Comparison of ENCODE assay signal across 8 cellular contexts in the genomic region with DNA sequence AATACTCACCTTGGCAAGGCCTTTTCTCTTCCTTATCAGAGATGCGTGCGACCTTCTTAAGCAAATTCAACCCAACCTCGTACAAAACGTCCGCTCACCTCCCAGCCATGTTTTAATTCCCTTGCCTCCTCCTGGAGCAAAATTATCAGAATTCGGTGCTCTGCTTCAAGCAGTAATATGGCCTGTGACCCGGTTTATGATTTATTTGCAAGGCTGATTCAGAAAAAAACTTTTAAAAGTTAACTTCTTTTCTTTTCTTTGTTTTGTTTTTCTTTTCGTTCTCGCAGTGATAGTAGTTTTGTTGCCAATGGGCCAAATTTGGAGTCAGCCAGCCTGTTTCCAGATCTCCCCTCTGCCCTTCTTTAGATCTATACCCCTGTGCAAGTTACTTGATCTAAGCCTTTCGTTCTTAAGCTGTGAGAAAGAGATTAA. TPM values are rescaled to one million over a fixed set of nuclear protein-coding genes. Genes with fewer than 3 reads are reported as not detected.
DNase-seq lines count a peak whose midpoint lies in the region; ATAC-seq and TF ChIP-seq lines count a peak whose summit lies in the region.

A gene with protein sequence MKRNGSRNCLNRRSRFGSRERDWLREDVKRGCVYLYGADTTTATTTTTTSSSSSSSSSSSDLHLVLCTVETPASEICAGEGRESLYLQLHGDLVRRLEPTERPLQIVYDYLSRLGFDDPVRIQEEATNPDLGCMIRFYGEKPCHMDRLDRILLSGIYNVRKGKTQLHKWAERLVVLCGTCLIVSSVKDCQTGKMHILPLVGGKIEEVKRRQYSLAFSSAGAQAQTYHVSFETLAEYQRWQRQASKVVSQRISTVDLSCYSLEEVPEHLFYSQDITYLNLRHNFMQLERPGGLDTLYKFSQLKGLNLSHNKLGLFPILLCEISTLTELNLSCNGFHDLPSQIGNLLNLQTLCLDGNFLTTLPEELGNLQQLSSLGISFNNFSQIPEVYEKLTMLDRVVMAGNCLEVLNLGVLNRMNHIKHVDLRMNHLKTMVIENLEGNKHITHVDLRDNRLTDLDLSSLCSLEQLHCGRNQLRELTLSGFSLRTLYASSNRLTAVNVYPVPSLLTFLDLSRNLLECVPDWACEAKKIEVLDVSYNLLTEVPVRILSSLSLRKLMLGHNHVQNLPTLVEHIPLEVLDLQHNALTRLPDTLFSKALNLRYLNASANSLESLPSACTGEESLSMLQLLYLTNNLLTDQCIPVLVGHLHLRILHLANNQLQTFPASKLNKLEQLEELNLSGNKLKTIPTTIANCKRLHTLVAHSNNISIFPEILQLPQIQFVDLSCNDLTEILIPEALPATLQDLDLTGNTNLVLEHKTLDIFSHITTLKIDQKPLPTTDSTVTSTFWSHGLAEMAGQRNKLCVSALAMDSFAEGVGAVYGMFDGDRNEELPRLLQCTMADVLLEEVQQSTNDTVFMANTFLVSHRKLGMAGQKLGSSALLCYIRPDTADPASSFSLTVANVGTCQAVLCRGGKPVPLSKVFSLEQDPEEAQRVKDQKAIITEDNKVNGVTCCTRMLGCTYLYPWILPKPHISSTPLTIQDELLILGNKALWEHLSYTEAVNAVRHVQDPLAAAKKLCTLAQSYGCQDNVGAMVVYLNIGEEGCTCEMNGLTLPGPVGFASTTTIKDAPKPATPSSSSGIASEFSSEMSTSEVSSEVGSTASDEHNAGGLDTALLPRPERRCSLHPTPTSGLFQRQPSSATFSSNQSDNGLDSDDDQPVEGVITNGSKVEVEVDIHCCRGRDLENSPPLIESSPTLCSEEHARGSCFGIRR (N-terminal part only) (minus strand): TSS at position 382 of the 432 bp plus-strand sequence. CDS start 9,906 bp downstream, outside the sequence.

- peak within 1 kb of the TSS; percentile 94 for H3K4me3 ChIP-seq in OCI-LY7 (ENCODE audit: low read depth, low read length, poor library complexity, severe bottlenecking)

- H3K9me3 Mint-ChIP-seq in CD4-positive, alpha-beta T cell: no peaks in the 10 kb centered on the region

- TF ChIP-seq CTCF in CD4-positive, alpha-beta T cell (IDR thresholded peaks at IDR 0.05): no peak
- no peak for TF ChIP-seq CTCF in OCI-LY7 (conservative IDR thresholded peaks at IDR 0.05; ENCODE audit: low read length)
- no peak for TF ChIP-seq CTCF in omental fat pad (IDR thresholded peaks at IDR 0.05)

- peaks cover 14% of the 10 kb centered on the region for H3K79me2 ChIP-seq in OCI-LY7 (ENCODE audit: insufficient read depth, low read depth, low read length)

- peak within 1 kb of the TSS; percentile 97 for H3K4me2 ChIP-seq in OCI-LY7 (ENCODE audit: low read length)

- H3K36me3 Mint-ChIP-seq in CD4-positive, alpha-beta T cell (ENCODE audit: low read depth): peaks cover 10% of the 10 kb centered on the region

- intact Hi-C loops in CD4-positive, alpha-beta T cell (cut with DNase I, micrococcal nuclease): loop anchor here (2.0 to 10.0 kb wide), 6 partner anchors 22 to 370 kb away; a partner anchor contains a TSS
- intact Hi-C loops in OCI-LY7 (cut with micrococcal nuclease; ENCODE audit: unreplicated experiment): loop anchor here (5.0 to 10.0 kb wide), 3 partner anchors 83 to 370 kb away; a partner anchor contains a TSS

- peak within 1 kb of the TSS; percentile 78 for H2AFZ ChIP-seq in OCI-LY7 (ENCODE audit: low read length)

- peak within 1 kb of the TSS; percentile 92 for H3K4me3 Mint-ChIP-seq in CD4-positive, alpha-beta T cell

- CTCF ChIA-PET in CD4-positive, alpha-beta T cell (lab: Charles Lee): interaction anchor here (0.6 kb wide), 1 partner anchor 78 kb away, joined by 3 read pairs; no protein-coding TSS in a partner anchor
- CTCF ChIA-PET in OCI-LY7 (lab: Charles Lee; ENCODE audit: unreplicated experiment): no interaction called here

- H3K4me1 Mint-ChIP-seq in CD4-positive, alpha-beta T cell (ENCODE audit: low read depth): peaks cover 15% of the 10 kb centered on the region

- no peaks in the 10 kb centered on the region for H3K27me3 Mint-ChIP-seq in CD4-positive, alpha-beta T cell

- DNase-seq in CD4-positive, alpha-beta T cell: no peak
- DNase-seq in OCI-LY7 (ENCODE audit: low spot score) (no peak), erythroblast (lab: John Stamatoyannopoulos, UW) (peak in 1 of 2 experiments; percentile 23), omental fat pad (ENCODE audit: low spot score) (no peak), hippocampal formation (lab: John Stamatoyannopoulos, UW) (no peak)

- POLR2A ChIA-PET in CD4-positive, alpha-beta T cell (lab: Charles Lee): interaction anchor here (1.0 to 1.8 kb wide), 4 partner anchors 84 to 159 kb away, joined by 3 to 8 read pairs (median 4); a partner anchor contains a TSS
- POLR2A ChIA-PET in OCI-LY7 (lab: Charles Lee): no interaction called here

- ATAC-seq in CD4-positive, alpha-beta T cell (ENCODE audit: poor library complexity): no peak
- ATAC-seq in omental fat pad (ENCODE audit: low FRiP score): no peak
- no peak for ATAC-seq in GM21529 (IDR thresholded peaks at IDR 0.05; ENCODE audit: unreplicated experiment)
- no peak for ATAC-seq in GM18868 (IDR thresholded peaks at IDR 0.05; ENCODE audit: unreplicated experiment)
- no peak for ATAC-seq in HG03571 (IDR thresholded peaks at IDR 0.05; ENCODE audit: unreplicated experiment)

- no peak within 1 kb of the TSS for H3K27ac ChIP-seq in CD4-positive, alpha-beta T cell (ENCODE audit: low read depth, low read length)
- H3K27ac ChIP-seq in OCI-LY7 (ENCODE audit: low read depth, low read length, poor library complexity, severe bottlenecking): peak within 1 kb of the TSS; percentile 66

- no peaks in the 10 kb centered on the region for H3K27me3 ChIP-seq in CD4-positive, alpha-beta T cell (ENCODE audit: control insufficient read depth, insufficient read depth, low read length)

- no peaks in the 10 kb centered on the region for H3K9me2 ChIP-seq in OCI-LY7 (ENCODE audit: insufficient read depth, low read length)

- peak; percentile 2 for TF ChIP-seq POLR2A in erythroblast (IDR thresholded peaks at IDR 0.05; ENCODE audit: low read length)

- BruUV-seq in OCI-LY7 (replicated peaks; lab: Mats Ljungman, UMichigan): no TSS peak

- peaks cover 54% of the 10 kb centered on the region for H3K4me1 ChIP-seq in OCI-LY7 (ENCODE audit: insufficient read depth, low read length, poor library complexity, severe bottlenecking)

- no peaks in the 10 kb centered on the region for H3K36me3 ChIP-seq in OCI-LY7 (ENCODE audit: insufficient read depth, low read length)

- H3K9me3 ChIP-seq in CD4-positive, alpha-beta T cell (ENCODE audit: control insufficient read depth, low read length): no peaks in the 10 kb centered on the region
- no peaks in the 10 kb centered on the region for H3K9me3 ChIP-seq in OCI-LY7 (ENCODE audit: low read length)

- H3K27ac Mint-ChIP-seq in CD4-positive, alpha-beta T cell: peak within 1 kb of the TSS; percentile 74

- H4K20me1 ChIP-seq in OCI-LY7 (ENCODE audit: insufficient read depth, low read length): no peaks in the 10 kb centered on the region; the same call in 1 of the 2 replicates

RNA-seq across cellular contexts. Expression of the gene that starts here (rescaled TPM):
- total RNA-seq in CD4-positive, alpha-beta T cell: 1 to 10 TPM; 7.1 to 7.7 TPM
- 5.9 and 6.7 TPM in 2 replicates for total RNA-seq in OCI-LY7 (2014; rRNA removed; shearing (Covaris generic))
- total RNA-seq in OCI-LY7 (2022) (13.6 and 14.8 TPM in 2 replicates), omental fat pad (10 to 100 TPM in 3 of 4 donors, 1 to 10 TPM in 1; 7.4 to 21.5 (median 17.4) TPM)
